34 cellular contexts compared by ENCODE assay signal in genomic region chr4:120540625-120541024, GRCh38.
"Had no signal": no experiment of that assay in that cellular context is flagged by ENCODE, and none has a peak within 500 bp of the region (broad histone marks: within the 10 kb centered on the region; RNA-seq: fewer than 3 reads in every experiment).

No MANE protein-coding gene starts in this region.

- H3K4me1 ChIP-seq: adrenal gland, ascending aorta, breast epithelium had no signal

- H3K4me3 ChIP-seq: adrenal gland, ascending aorta, breast epithelium had no signal

- H3K27me3 Mint-ChIP-seq: activated B cell treated with CpG ODN at 0.5 μM for 24 hours; activated CD4-positive, alpha-beta memory T cell treated with anti-CD3 and anti-CD28 coated beads for 36 hours; activated naive CD8-positive, alpha-beta T cell treated with anti-CD3 and anti-CD28 coated beads for 36 hours had no signal

- H3K36me3 Mint-ChIP-seq: activated CD4-positive, alpha-beta memory T cell treated with anti-CD3 and anti-CD28 coated beads for 36 hours; activated naive CD4-positive, alpha-beta T cell treated with anti-CD3 and anti-CD28 coated beads, Interleukin-2, amount 50 U/mL, for 72 hours; activated naive CD8-positive, alpha-beta T cell treated with anti-CD3 and anti-CD28 coated beads for 36 hours; brain had no signal

- H3K27ac Mint-ChIP-seq: activated B cell treated with CpG ODN at 0.5 μM for 24 hours; activated CD4-positive, alpha-beta memory T cell treated with anti-CD3 and anti-CD28 coated beads for 36 hours; activated CD8-positive, alpha-beta T cell treated with anti-CD3 and anti-CD28 coated beads for 36 hours; activated naive CD4-positive, alpha-beta T cell treated with anti-CD3 and anti-CD28 coated beads for 36 hours; activated naive CD4-positive, alpha-beta T cell treated with anti-CD3 and anti-CD28 coated beads, Interleukin-2, amount 50 U/mL, for 72 hours; activated naive CD8-positive, alpha-beta T cell treated with anti-CD3 and anti-CD28 coated beads for 36 hours; activated T-cell treated with anti-CD3 and anti-CD28 coated beads, Interleukin-2, amount 50 U/mL, for 72 hours; activated T-helper 1 cell treated with anti-CD3 and anti-CD28 coated beads, Interleukin-12 subunit alpha, Interleukin-12 subunit beta, Interleukin-2, Interleukin-4 antibody, amounts not matched to agents 30 ng/mL and 10 ng/mL and 1 ng/mL, durations not matched to agents 14 hours and 24 hours and 36 hours; activated T-helper 17 cell treated with anti-CD3 and anti-CD28 coated beads, Interleukin-2, amount 50 U/mL, for 72 hours; brain; T-helper 1 cell treated with Interleukin-12 subunit alpha and Interleukin-12 subunit beta and Interleukin-4 antibody, amounts not matched to agents 30 μg/mL and 1 μg/mL, for 36 hours; T-helper 2 cell treated with Interferon-gamma antibody and Interleukin-4, amounts not matched to agents 5 μg/mL and 100 μg/mL, for 36 hours had no signal

- H3K9me3 ChIP-seq: ascending aorta, breast epithelium had no signal

- DNase-seq: activated B cell treated with CpG ODN at 0.5 μM for 24 hours; activated CD4-positive, alpha-beta memory T cell treated with anti-CD3 and anti-CD28 coated beads for 36 hours; activated CD4-positive, alpha-beta T cell treated with anti-CD3 and anti-CD28 coated beads for 4 hours; activated CD4-positive, alpha-beta T cell treated with anti-CD3 and anti-CD28 coated beads, Interleukin-2, amount 50 U/mL, for 1 hour; activated CD4-positive, alpha-beta T cell treated with anti-CD3 and anti-CD28 coated beads, Interleukin-2, amount 50 U/mL, for 4 hours; activated CD4-positive, CD25-positive, alpha-beta regulatory T cell treated with anti-CD3 and anti-CD28 coated beads, Interleukin-2, amount 50 U/mL, for 72 hours; activated CD8-positive, alpha-beta memory T cell treated with anti-CD3 and anti-CD28 coated beads, Interleukin-2, amount 50 U/mL, for 4 hours; activated CD8-positive, alpha-beta T cell treated with anti-CD3 and anti-CD28 coated beads for 36 hours; activated effector memory CD4-positive, alpha-beta T cell treated with anti-CD3 and anti-CD28 coated beads, Interleukin-2, amount 50 U/mL, for 16 hours; activated gamma-delta T cell treated with Interleukin-2 at 50 U/mL for 16 hours; activated naive CD4-positive, alpha-beta T cell; activated naive CD4-positive, alpha-beta T cell treated with anti-CD3 and anti-CD28 coated beads for 36 hours; activated naive CD4-positive, alpha-beta T cell treated with anti-CD3 and anti-CD28 coated beads, Interleukin-2, amount 50 U/mL, for 16 hours; activated naive CD8-positive, alpha-beta T cell treated with anti-CD3 and anti-CD28 coated beads for 36 hours; activated T-cell treated with anti-CD3 and anti-CD28 coated beads for 4 hours; activated T-cell treated with anti-CD3 and anti-CD28 coated beads, Interleukin-2, amount 50 U/mL, for 1 hour; activated T-cell treated with anti-CD3 and anti-CD28 coated beads, Interleukin-2, amount 50 U/mL, for 4 hours; activated T-cell treated with anti-CD3 and anti-CD28 coated beads, Interleukin-2, amount 50 U/mL, for 72 hours; adrenal gland; amygdala; anterior cingulate cortex; central memory CD4-positive, alpha-beta T cell; T-helper 1 cell; T-helper 2 cell; T-helper 9 cell had no signal

- H3K4me1 Mint-ChIP-seq: activated B cell treated with CpG ODN at 0.5 μM for 24 hours; activated naive CD8-positive, alpha-beta T cell treated with anti-CD3 and anti-CD28 coated beads for 36 hours; activated T-helper 17 cell treated with anti-CD3 and anti-CD28 coated beads, Interleukin-2, amount 50 U/mL, for 72 hours; brain had no signal

- H3K9me3 Mint-ChIP-seq: activated B cell treated with CpG ODN at 0.5 μM for 24 hours; activated CD4-positive, alpha-beta memory T cell treated with anti-CD3 and anti-CD28 coated beads for 36 hours; activated CD8-positive, alpha-beta T cell treated with anti-CD3 and anti-CD28 coated beads for 36 hours; activated naive CD4-positive, alpha-beta T cell treated with anti-CD3 and anti-CD28 coated beads for 36 hours; activated naive CD4-positive, alpha-beta T cell treated with anti-CD3 and anti-CD28 coated beads, Interleukin-2, amount 50 U/mL, for 72 hours; activated naive CD8-positive, alpha-beta T cell treated with anti-CD3 and anti-CD28 coated beads for 36 hours; activated T-cell treated with anti-CD3 and anti-CD28 coated beads, Interleukin-2, amount 50 U/mL, for 4 hours; activated T-cell treated with anti-CD3 and anti-CD28 coated beads, Interleukin-2, amount 50 U/mL, for 72 hours; activated T-helper 1 cell treated with anti-CD3 and anti-CD28 coated beads, Interleukin-12 subunit alpha, Interleukin-12 subunit beta, Interleukin-2, Interleukin-4 antibody, amounts not matched to agents 30 ng/mL and 10 ng/mL and 1 ng/mL, durations not matched to agents 14 hours and 24 hours and 36 hours; activated T-helper 17 cell treated with anti-CD3 and anti-CD28 coated beads, Interleukin-2, amount 50 U/mL, for 72 hours; brain; T-helper 1 cell treated with Interleukin-12 subunit alpha and Interleukin-12 subunit beta and Interleukin-4 antibody, amounts not matched to agents 30 μg/mL and 1 μg/mL, for 36 hours; T-helper 2 cell treated with Interferon-gamma antibody and Interleukin-4, amounts not matched to agents 5 μg/mL and 100 μg/mL, for 36 hours had no signal

- H3K27ac ChIP-seq: adrenal gland, ascending aorta, breast epithelium, VCaP had no signal

- H3K4me3 Mint-ChIP-seq: activated B cell treated with CpG ODN at 0.5 μM for 24 hours; activated CD4-positive, alpha-beta memory T cell treated with anti-CD3 and anti-CD28 coated beads for 36 hours; activated CD8-positive, alpha-beta T cell treated with anti-CD3 and anti-CD28 coated beads for 36 hours; activated naive CD4-positive, alpha-beta T cell treated with anti-CD3 and anti-CD28 coated beads for 36 hours; activated naive CD8-positive, alpha-beta T cell treated with anti-CD3 and anti-CD28 coated beads for 36 hours; activated T-cell treated with anti-CD3 and anti-CD28 coated beads, Interleukin-2, amount 50 U/mL, for 4 hours; activated T-cell treated with anti-CD3 and anti-CD28 coated beads, Interleukin-2, amount 50 U/mL, for 72 hours; activated T-helper 1 cell treated with anti-CD3 and anti-CD28 coated beads, Interleukin-12 subunit alpha, Interleukin-12 subunit beta, Interleukin-2, Interleukin-4 antibody, amounts not matched to agents 30 ng/mL and 10 ng/mL and 1 ng/mL, durations not matched to agents 14 hours and 24 hours and 36 hours; activated T-helper 17 cell treated with anti-CD3 and anti-CD28 coated beads, Interleukin-2, amount 50 U/mL, for 72 hours; brain; T-helper 1 cell treated with Interleukin-12 subunit alpha and Interleukin-12 subunit beta and Interleukin-4 antibody, amounts not matched to agents 30 μg/mL and 1 μg/mL, for 36 hours; T-helper 2 cell treated with Interferon-gamma antibody and Interleukin-4, amounts not matched to agents 5 μg/mL and 100 μg/mL, for 36 hours had no signal

- H3K27me3 ChIP-seq: adrenal gland, ascending aorta, breast epithelium had no signal

- H3K36me3 ChIP-seq: adrenal gland, ascending aorta, breast epithelium had no signal
